ENCODE assay signal across 27 cellular contexts in the genomic region with DNA sequence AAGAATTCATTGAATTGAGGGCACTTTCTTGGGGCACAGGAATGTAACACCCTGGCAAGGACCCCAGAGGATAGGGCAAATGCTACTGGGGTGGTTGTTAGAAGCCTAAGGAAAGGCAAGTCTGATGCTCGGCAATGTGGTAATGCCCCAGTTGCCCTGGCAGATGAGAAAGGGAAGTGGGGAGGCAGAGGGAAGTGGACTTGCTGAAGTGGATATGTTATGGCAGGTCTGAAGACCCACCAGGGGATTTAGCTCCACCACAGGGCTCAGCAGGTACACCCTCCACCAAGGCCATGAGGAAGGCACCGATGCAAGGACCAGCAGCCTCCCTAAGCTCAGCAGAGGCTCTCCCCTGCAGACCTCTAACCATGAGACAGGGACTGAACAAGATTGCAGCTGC.
"Had no signal": no experiment of that assay in that cellular context is flagged by ENCODE, and none has a peak within 500 bp of the region (broad histone marks: within the 10 kb centered on the region; RNA-seq: fewer than 3 reads in every experiment).

No MANE protein-coding gene starts in this region.

- DNase-seq: activated CD4-positive, alpha-beta T cell treated with anti-CD3 and anti-CD28 coated beads for 4 hours; activated CD4-positive, alpha-beta T cell treated with anti-CD3 and anti-CD28 coated beads, Interleukin-2, amount 50 U/mL, for 4 hours; activated naive CD4-positive, alpha-beta T cell treated with Interleukin-2 at 50 U/mL for 16 hours; activated T-cell treated with anti-CD3 and anti-CD28 coated beads for 4 hours; activated T-cell treated with anti-CD3 and anti-CD28 coated beads, Interleukin-2, amount 50 U/mL, for 72 hours; anterior cingulate cortex; endodermal cell; foreskin keratinocyte; heart right ventricle; naive B cell; nephron progenitor cell; ovary; right lobe of liver; stimulated activated CD4-positive, alpha-beta T cell treated with anti-CD3 and anti-CD28 coated beads, Interleukin-12 subunit alpha, Interleukin-12 subunit beta, amount 100 ng/mL, for 4 hours; stimulated activated CD4-positive, alpha-beta T cell treated with anti-CD3 and anti-CD28 coated beads, Interleukin-4, amount 100 ng/mL, for 1 hour; stimulated activated naive CD8-positive, alpha-beta T cell treated with anti-CD3 and anti-CD28 coated beads, Interleukin-15, amount 100 ng/mL, for 72 hours; substantia nigra; upper lobe of right lung had no signal

- H3K27ac Mint-ChIP-seq: activated naive CD8-positive, alpha-beta T cell; activated T-cell treated with anti-CD3 and anti-CD28 coated beads, Interleukin-2, amount 50 U/mL, for 72 hours; dendritic cell treated with granulocyte-macrophage colony-stimulating factor and Interleukin-4, amounts not matched to agents 40 ng/mL and 50 ng/mL, for 4 days; endodermal cell; mesothelial cell of epicardium; naive B cell; nephron progenitor cell; progenitor cell of endocrine pancreas; stimulated activated memory B cell treated with anti-CD40 and anti-IgM and Interleukin-4, amounts not matched to agents 10 μg/mL and 1 μg/mL and 100 μg/mL, for 72 hours had no signal

- ATAC-seq: activated T-cell treated with anti-CD3 and anti-CD28 coated beads, Interleukin-2, amount 50 U/mL, for 72 hours; esophagus mucosa; foreskin keratinocyte; heart right ventricle; right lobe of liver; stimulated activated memory B cell treated with anti-CD40 and anti-IgM and Interleukin-4, amounts not matched to agents 10 μg/mL and 1 μg/mL and 100 μg/mL, for 72 hours; stimulated activated naive CD8-positive, alpha-beta T cell treated with anti-CD3 and anti-CD28 coated beads, Interleukin-15, amount 100 ng/mL, for 72 hours; upper lobe of right lung had no signal

- H3K4me3 Mint-ChIP-seq: activated naive CD8-positive, alpha-beta T cell; activated T-cell treated with anti-CD3 and anti-CD28 coated beads, Interleukin-2, amount 50 U/mL, for 72 hours; central memory CD8-positive, alpha-beta T cell; dendritic cell treated with granulocyte-macrophage colony-stimulating factor and Interleukin-4, amounts not matched to agents 40 ng/mL and 50 ng/mL, for 4 days; endodermal cell; mesothelial cell of epicardium; naive B cell; nephron progenitor cell; stimulated activated memory B cell treated with anti-CD40 and anti-IgM and Interleukin-4, amounts not matched to agents 10 μg/mL and 1 μg/mL and 100 μg/mL, for 72 hours; stimulated activated naive CD8-positive, alpha-beta T cell treated with anti-CD3 and anti-CD28 coated beads, Interleukin-15, amount 100 ng/mL, for 72 hours had no signal

- H3K9me3 Mint-ChIP-seq: dendritic cell treated with granulocyte-macrophage colony-stimulating factor and Interleukin-4, amounts not matched to agents 40 ng/mL and 50 ng/mL, for 4 days; endodermal cell; mesothelial cell of epicardium; nephron progenitor cell had no signal

- H3K27me3 ChIP-seq: foreskin keratinocyte, neutrophil, ovary, right lobe of liver, upper lobe of right lung had no signal

- H3K4me1 Mint-ChIP-seq: central memory CD8-positive, alpha-beta T cell; endodermal cell; mesothelial cell of epicardium; naive B cell; nephron progenitor cell; stimulated activated memory B cell treated with anti-CD40 and anti-IgM and Interleukin-4, amounts not matched to agents 10 μg/mL and 1 μg/mL and 100 μg/mL, for 72 hours; stimulated activated naive CD8-positive, alpha-beta T cell treated with anti-CD3 and anti-CD28 coated beads, Interleukin-15, amount 100 ng/mL, for 72 hours had no signal

- H3K27ac ChIP-seq: foreskin keratinocyte, heart right ventricle, neutrophil, ovary, right lobe of liver, upper lobe of right lung, VCaP had no signal

- H3K36me3 Mint-ChIP-seq: activated naive CD8-positive, alpha-beta T cell; mesothelial cell of epicardium; naive B cell; stimulated activated memory B cell treated with anti-CD40 and anti-IgM and Interleukin-4, amounts not matched to agents 10 μg/mL and 1 μg/mL and 100 μg/mL, for 72 hours had no signal

- H3K4me3 ChIP-seq: heart right ventricle, ovary, right lobe of liver, upper lobe of right lung had no signal
